ENCODE assay signal across 26 cellular contexts in genomic region chr9:94925751-94926456, GRCh38.
A peak's percentile ranks its signal among the peaks of the same experiment; 100 is the strongest.
DNase-seq lines count a peak whose midpoint lies in the region; ATAC-seq and TF ChIP-seq lines count a peak whose summit lies in the region.
"Had no signal": no experiment of that assay in that cellular context is flagged by ENCODE, and none has a peak within 500 bp of the region (broad histone marks: within the 10 kb centered on the region; RNA-seq: fewer than 3 reads in every experiment).

No MANE protein-coding gene starts in this region.

- no peak overlapping the region for H3K4me2 ChIP-seq in mammary epithelial cell (ENCODE audit: insufficient read depth, low read depth, low read length)

- POLR2A ChIA-PET in MCF 10A (lab: Yijun Ruan, JAX): interaction anchor here (0.6 to 8.2 kb wide), 13 partner anchors 11 to 269 kb away, joined by 3 to 80 read pairs (median 4); no protein-coding TSS in a partner anchor

- intact Hi-C loops in MCF 10A (cut with micrococcal nuclease): no loop called here
- intact Hi-C loops in mammary epithelial cell (cut with micrococcal nuclease): no loop called here

- H3K4me1 ChIP-seq in mammary epithelial cell (ENCODE audit: insufficient read depth, low read length) (peaks cover 65% of the 10 kb centered on the region), esophagus (ENCODE audit: control insufficient read depth in 2 of 2, insufficient read depth in 2 of 2, low read length in 1 of 2) (peaks cover 18 to 31% of the 10 kb centered on the region in 2 donors), upper lobe of left lung (peaks cover 30 to 56% (median 48%) of the 10 kb centered on the region in 4 donors)

- no peak overlapping the region for H2AFZ ChIP-seq in mammary epithelial cell (ENCODE audit: low read depth, low read length)

- BruUV-seq in MCF 10A (replicated peaks; lab: Mats Ljungman, UMichigan) (no TSS peak), mammary epithelial cell (replicated peaks; lab: Mats Ljungman, UMichigan) (no TSS peak)

- ATAC-seq in upper lobe of left lung (ENCODE audit: low FRiP score in 2 of 2): peak in 1 of 2 donors; percentile 16
- ATAC-seq in HG03196 (IDR thresholded peaks at IDR 0.05; ENCODE audit: unreplicated experiment): no peak
- ATAC-seq: activated CD8-positive, alpha-beta T cell treated with anti-CD3 and anti-CD28 coated beads, Interleukin-2, amount 10 ng/mL, durations not matched to agents 7 days and 5 days; activated T-cell treated with anti-CD3 and anti-CD28 coated beads, Interleukin-2, amount 50 U/mL, for 4 hours; body of pancreas; left ventricle myocardium superior; stimulated activated naive CD8-positive, alpha-beta T cell treated with anti-CD3 and anti-CD28 coated beads, Interleukin-15, Interleukin-2, amounts not matched to agents 100 U/mL and 50 U/mL, for 24 hours; WTC11 had no signal

- in situ Hi-C loops in mammary epithelial cell (cut with MboI; ENCODE audit: low sequenced_read_pairs in 2 of 2): no loop called here

- no peak for TF ChIP-seq CTCF in MCF 10A (IDR thresholded peaks at IDR 0.05; ENCODE audit: unreplicated experiment)
- no peak for TF ChIP-seq CTCF in mammary epithelial cell (conservative IDR thresholded peaks at IDR 0.05 in 1 of 2, IDR thresholded peaks at IDR 0.05 in 1 of 2; ENCODE audit: extremely low read depth in 1 of 2, insufficient read depth in 1 of 2, low read depth in 1 of 2, low read length in 2 of 2)
- no peak for TF ChIP-seq CTCF in nephron (IDR thresholded peaks at IDR 0.05; ENCODE audit: unreplicated experiment in 3 of 3)
- TF ChIP-seq CTCF in upper lobe of left lung (IDR thresholded peaks at IDR 0.05): no peak
- TF ChIP-seq CTCF in WERI-Rb-1 (IDR thresholded peaks at IDR 0.05; ENCODE audit: low read depth, low read length): no peak

- H3K27ac Mint-ChIP-seq in MCF 10A (ENCODE audit: low read depth, unreplicated experiment) (peak overlapping the region; percentile 73), nephron (peak overlapping the region; percentile 21 to 36 (median 35))
- H3K27ac Mint-ChIP-seq: activated CD8-positive, alpha-beta T cell treated with anti-CD3 and anti-CD28 coated beads, Interleukin-2, amount 10 ng/mL, durations not matched to agents 7 days and 5 days; activated naive CD8-positive, alpha-beta T cell; dendritic cell treated with granulocyte-macrophage colony-stimulating factor and Interleukin-4, amounts not matched to agents 40 ng/mL and 50 ng/mL, for 4 days; WTC11 had no signal

- H3K4me1 Mint-ChIP-seq in MCF 10A (ENCODE audit: insufficient read depth, unreplicated experiment) (peaks cover 78% of the 10 kb centered on the region), nephron (peaks cover 39% of the 10 kb centered on the region)

- no peaks in the 10 kb centered on the region for H3K27me3 ChIP-seq in mammary epithelial cell (ENCODE audit: insufficient read depth, low read length)
- H3K27me3 ChIP-seq in esophagus (ENCODE audit: control insufficient read depth in 1 of 2, insufficient read depth in 2 of 2, low read length in 2 of 2): no peaks in the 10 kb centered on the region
- no peaks in the 10 kb centered on the region for H3K27me3 ChIP-seq in upper lobe of left lung
- H3K27me3 ChIP-seq in WERI-Rb-1 (ENCODE audit: insufficient read depth, low read depth, severe bottlenecking): no peaks in the 10 kb centered on the region
- H3K27me3 ChIP-seq: body of pancreas, ovary, SJCRH30 had no signal

- H3K9me3 Mint-ChIP-seq in MCF 10A (ENCODE audit: unreplicated experiment): no peaks in the 10 kb centered on the region
- no peaks in the 10 kb centered on the region for H3K9me3 Mint-ChIP-seq in nephron
- H3K9me3 Mint-ChIP-seq: activated T-cell treated with anti-CD3 and anti-CD28 coated beads, Interleukin-2, amount 50 U/mL, for 4 hours; dendritic cell treated with granulocyte-macrophage colony-stimulating factor and Interleukin-4, amounts not matched to agents 40 ng/mL and 50 ng/mL, for 4 days; WTC11 had no signal

- TF ChIP-seq EP300 in upper lobe of left lung (IDR thresholded peaks at IDR 0.05): no peak

- CTCF ChIA-PET in MCF 10A (lab: Yijun Ruan, JAX): interaction anchor here (0.6 to 3.4 kb wide), 4 partner anchors 15 to 245 kb away, joined by 4 to 8 read pairs (median 5); no protein-coding TSS in a partner anchor
- CTCF ChIA-PET in mammary epithelial cell (lab: Charles Lee; ENCODE audit: low non-redundant PET): no interaction called here

- no peak overlapping the region for H3K9ac ChIP-seq in mammary epithelial cell (ENCODE audit: insufficient read depth, low read length)

- no peaks in the 10 kb centered on the region for H3K9me3 ChIP-seq in mammary epithelial cell (replicated peaks; ENCODE audit: insufficient read depth, low read length)
- no peaks in the 10 kb centered on the region for H3K9me3 ChIP-seq in esophagus (ENCODE audit: control insufficient read depth in 2 of 2, insufficient read depth in 1 of 2, low read depth in 1 of 2, low read length in 1 of 2)
- H3K9me3 ChIP-seq in upper lobe of left lung: no peaks in the 10 kb centered on the region
- H3K9me3 ChIP-seq in WERI-Rb-1 (ENCODE audit: severe bottlenecking): no peaks in the 10 kb centered on the region
- H3K9me3 ChIP-seq: body of pancreas, ovary, SJCRH30 had no signal

- H3K36me3 Mint-ChIP-seq in MCF 10A (ENCODE audit: insufficient read depth, unreplicated experiment) (peaks cover 24% of the 10 kb centered on the region), nephron (ENCODE audit: low read depth) (peaks cover 24% of the 10 kb centered on the region)
- H3K36me3 Mint-ChIP-seq: WTC11 had no signal

- H3K36me3 ChIP-seq in mammary epithelial cell (ENCODE audit: insufficient read depth, low read length) (no peaks in the 10 kb centered on the region), esophagus (ENCODE audit: control insufficient read depth in 2 of 2, insufficient read depth in 2 of 2, low read length in 1 of 2) (peaks cover 0 to 3% of the 10 kb centered on the region in 2 donors), upper lobe of left lung (no peaks in the 10 kb centered on the region), WERI-Rb-1 (no peaks in the 10 kb centered on the region)
- H3K36me3 ChIP-seq: ovary, SJCRH30 had no signal

- peak; percentile 50 for DNase-seq in MCF 10A (ENCODE audit: unreplicated experiment)
- no peak for DNase-seq in mammary epithelial cell
- DNase-seq in upper lobe of left lung: no peak
- DNase-seq in stimulated activated CD4-positive, alpha-beta T cell treated with anti-CD3 and anti-CD28 coated beads, Interleukin-2, amount 100 ng/mL, for 48 hours: no peak
- no peak for DNase-seq in WERI-Rb-1
- DNase-seq: ACHN; activated CD8-positive, alpha-beta T cell treated with anti-CD3 and anti-CD28 coated beads, Interleukin-2, amount 10 ng/mL, durations not matched to agents 7 days and 5 days; activated T-cell treated with anti-CD3 and anti-CD28 coated beads, Interleukin-2, amount 50 U/mL, for 4 hours; body of pancreas; GDM1; GOT3; left ventricle myocardium superior; NCI-H2171; NCI-H526 treated with DMSO at 0.1 percent for 48 hours; SJCRH30; stimulated activated CD4-positive, alpha-beta T cell treated with anti-CD3 and anti-CD28 coated beads, Interleukin-1b, Interleukin-23, amount 100 ng/mL, for 48 hours; stimulated activated naive CD8-positive, alpha-beta T cell treated with anti-CD3 and anti-CD28 coated beads, Interleukin-15, Interleukin-2, amounts not matched to agents 100 U/mL and 50 U/mL, for 24 hours; T-helper 2 cell had no signal

- H3K4me3 ChIP-seq in mammary epithelial cell (replicated peaks in 1 of 3; ENCODE audit: insufficient read depth in 1 of 3, low read depth in 2 of 3, low read length in 3 of 3) (no peak overlapping the region), esophagus (ENCODE audit: low read depth in 1 of 2, low read length in 2 of 2) (no peak overlapping the region), upper lobe of left lung (no peak overlapping the region), WERI-Rb-1 (ENCODE audit: low read depth, low read length) (no peak overlapping the region)
- H3K4me3 ChIP-seq: body of pancreas, ovary, SJCRH30 had no signal

- TF ChIP-seq POLR2A in upper lobe of left lung (IDR thresholded peaks at IDR 0.05): no peak

- no peaks in the 10 kb centered on the region for H3K79me2 ChIP-seq in mammary epithelial cell (ENCODE audit: insufficient read depth, low read length)

- H3K27ac ChIP-seq in mammary epithelial cell (ENCODE audit: insufficient read depth, low read depth, low read length): no peak overlapping the region
- peak overlapping the region; percentile 71 to 79 for H3K27ac ChIP-seq in esophagus (ENCODE audit: low read depth in 2 of 2, low read length in 1 of 2)
- peak overlapping the region; percentile 25 to 79 (median 65) for H3K27ac ChIP-seq in upper lobe of left lung
- no peak overlapping the region for H3K27ac ChIP-seq in WERI-Rb-1
- H3K27ac ChIP-seq: body of pancreas, C4-2B, ovary, SJCRH30 had no signal

- H3K4me3 Mint-ChIP-seq in MCF 10A (ENCODE audit: unreplicated experiment) (peak overlapping the region; percentile 22), nephron (no peak overlapping the region)
- H3K4me3 Mint-ChIP-seq: activated CD8-positive, alpha-beta T cell treated with anti-CD3 and anti-CD28 coated beads, Interleukin-2, amount 10 ng/mL, durations not matched to agents 7 days and 5 days; activated naive CD8-positive, alpha-beta T cell; activated T-cell treated with anti-CD3 and anti-CD28 coated beads, Interleukin-2, amount 50 U/mL, for 4 hours; dendritic cell treated with granulocyte-macrophage colony-stimulating factor and Interleukin-4, amounts not matched to agents 40 ng/mL and 50 ng/mL, for 4 days; WTC11 had no signal

- H4K20me1 ChIP-seq in mammary epithelial cell (ENCODE audit: insufficient read depth, low read length): no peaks in the 10 kb centered on the region

- H3K27me3 Mint-ChIP-seq in MCF 10A (ENCODE audit: insufficient read depth, unreplicated experiment): no peaks in the 10 kb centered on the region
- no peaks in the 10 kb centered on the region for H3K27me3 Mint-ChIP-seq in nephron (ENCODE audit: low read depth)
- H3K27me3 Mint-ChIP-seq: activated naive CD8-positive, alpha-beta T cell; dendritic cell treated with granulocyte-macrophage colony-stimulating factor and Interleukin-4, amounts not matched to agents 40 ng/mL and 50 ng/mL, for 4 days had no signal

- dilution Hi-C loops in mammary epithelial cell (cut with HindIII; ENCODE audit: low sequenced_read_pairs): no loop called here

- 52% methylated on average over 10 of the region's 10 CpGs for WGBS in mammary epithelial cell (ENCODE audit: low coverage, missing lambda C conversion rate)
- 54 to 68% methylated on average over 10 of the region's 10 CpGs for WGBS in esophagus, 2 donors
- WGBS in upper lobe of left lung, 2 donors: 67 to 80% methylated on average over 9 to 10 of the region's 10 CpGs

Comparison
In these comparisons a context has a peak if more than half of its experiments do, and no peak if none do; other contexts are left out.
1. H3K27ac ChIP-seq: peak in esophagus (2 of 2) and upper lobe of left lung (4 of 4); none in mammary epithelial cell (single experiment) and WERI-Rb-1 (single experiment).